ENCODE assay signal across 9 cellular contexts in genomic region chr20:50224553-50225255, GRCh38. TPM values are rescaled to one million over a fixed set of nuclear protein-coding genes. Genes with fewer than 3 reads are reported as not detected.
DNase-seq lines count a peak whose midpoint lies in the region; ATAC-seq and TF ChIP-seq lines count a peak whose summit lies in the region.
"Had no signal": no experiment of that assay in that cellular context is flagged by ENCODE, and none has a peak within 500 bp of the region (broad histone marks: within the 10 kb centered on the region; RNA-seq: fewer than 3 reads in every experiment).

No MANE protein-coding gene starts in this region.

- no peak overlapping the region for H3K9ac ChIP-seq in PC-3 (ENCODE audit: low read length)

- H3K79me2 ChIP-seq in PC-3 (ENCODE audit: low read length), result no peaks in the 10 kb centered on the region
- no peaks in the 10 kb centered on the region for H3K79me2 ChIP-seq in osteoblast (ENCODE audit: insufficient read depth, low read length)

- H3K27ac ChIP-seq in PC-3 (ENCODE audit: low read length) (no peak overlapping the region), osteoblast (ENCODE audit: low read depth, low read length) (peak overlapping the region; percentile 80)

- intact Hi-C loops in PC-3 (cut with micrococcal nuclease), result no loop called here

- TF ChIP-seq CTCF in AG09319 (IDR thresholded peaks at IDR 0.05; ENCODE audit: low read depth, low read length), result peak; percentile 35
- TF ChIP-seq CTCF in PC-3 (conservative IDR thresholded peaks at IDR 0.05; ENCODE audit: low read depth, low read length), result peak; percentile 34; the same call in 1 of the 2 replicates
- TF ChIP-seq CTCF in fibroblast of pulmonary artery (IDR thresholded peaks at IDR 0.05; ENCODE audit: low read length, missing control alignments), result peak; percentile 40
- TF ChIP-seq CTCF in osteoblast (IDR thresholded peaks at IDR 0.05; ENCODE audit: extremely low read depth, low read depth, low read length), result peak; percentile 25

- H2AFZ ChIP-seq in PC-3 (ENCODE audit: low read length) (no peak overlapping the region), osteoblast (ENCODE audit: low read length) (no peak overlapping the region)

- ATAC-seq in PC-3, result no peak
- ATAC-seq: activated T-cell treated with anti-CD3 and anti-CD28 coated beads, Interleukin-2, amount 50 U/mL, for 4 hours had no signal

- H3K4me3 ChIP-seq in PC-3 (ENCODE audit: low read length), result no peak overlapping the region
- no peak overlapping the region for H3K4me3 ChIP-seq in fibroblast of pulmonary artery (replicated peaks; ENCODE audit: low read depth, low read length)
- peak overlapping the region; percentile 6 for H3K4me3 ChIP-seq in osteoblast (ENCODE audit: insufficient read depth, low read length)

- H3K4me1 ChIP-seq in PC-3 (ENCODE audit: insufficient read depth, low read length), result peaks cover 38% of the 10 kb centered on the region
- H3K4me1 ChIP-seq in osteoblast (ENCODE audit: insufficient read depth, low read length), result peaks cover 40% of the 10 kb centered on the region

- no peaks in the 10 kb centered on the region for H3K9me2 ChIP-seq in PC-3 (replicated peaks; ENCODE audit: low read length)

- H3K4me2 ChIP-seq in PC-3 (ENCODE audit: low read length) (no peak overlapping the region), osteoblast (ENCODE audit: insufficient read depth, low read length) (peak overlapping the region; percentile 37)

- H3K9me3 ChIP-seq in PC-3 (ENCODE audit: low read length) (no peaks in the 10 kb centered on the region), osteoblast (ENCODE audit: low read depth, low read length) (peaks cover under 1% of the 10 kb centered on the region)

- DNase-seq in AG09319 (ENCODE audit: extremely low read depth, low read depth) (peak; percentile 96), PC-3 (no peak), fibroblast of pulmonary artery (ENCODE audit: low read depth) (peak; percentile 94), osteoblast (ENCODE audit: insufficient read length, low spot score, missing footprints) (peak; percentile 97), cerebellar cortex (ENCODE audit: low spot score) (no peak), DMS153 treated with DMSO at 0.1 percent for 48 hours (lab: John Stamatoyannopoulos, UW; ENCODE audit: unreplicated experiment) (no peak), NCI-H1105 (lab: John Stamatoyannopoulos, UW) (no peak)
- DNase-seq in NK-92 treated with Interleukin-12 subunit alpha and Interleukin-12 subunit beta, amount 100 ng/mL, for 24 hours (lab: John Stamatoyannopoulos, UW), result no peak
- DNase-seq: activated T-cell treated with anti-CD3 and anti-CD28 coated beads, Interleukin-2, amount 50 U/mL, for 4 hours had no signal

- no peaks in the 10 kb centered on the region for H3F3A ChIP-seq in PC-3 (ENCODE audit: low read length, unreplicated experiment)

- POLR2A ChIA-PET in PC-3 (lab: Charles Lee; ENCODE audit: unreplicated experiment), result no interaction called here

- H3K27me3 ChIP-seq in PC-3 (ENCODE audit: low read length), result no peaks in the 10 kb centered on the region
- H3K27me3 ChIP-seq in osteoblast (ENCODE audit: insufficient read depth, low read length), result no peaks in the 10 kb centered on the region

- no peaks in the 10 kb centered on the region for H4K20me1 ChIP-seq in PC-3 (ENCODE audit: low read length)
- H4K20me1 ChIP-seq in osteoblast (ENCODE audit: insufficient read depth, low read length), result no peaks in the 10 kb centered on the region

- CTCF ChIA-PET in PC-3 (lab: Charles Lee), result no interaction called here

- BruUV-seq in PC-3 (replicated peaks; lab: Mats Ljungman, UMichigan), result no TSS peak

- H3K36me3 ChIP-seq in PC-3 (ENCODE audit: low read depth, low read length) (no peaks in the 10 kb centered on the region), osteoblast (ENCODE audit: insufficient read depth, low read length) (no peaks in the 10 kb centered on the region)

RNA-seq across cellular contexts. Expression of gene CEBPB, which starts 34.1 kb away (rescaled TPM):
- total RNA-seq in PC-3 (2014; rRNA removed) (103 and 122 TPM in 2 replicates), osteoblast (75.7 and 79.3 TPM in 2 replicates)

Comparison
In these comparisons a context has a peak if more than half of its experiments do, and no peak if none do; other contexts are left out.
1. DNase-seq: peak in AG09319 (single experiment), fibroblast of pulmonary artery (single experiment) and osteoblast (single experiment); none in PC-3 (single experiment), cerebellar cortex (single experiment), DMS153 treated with DMSO at 0.1 percent for 48 hours (single experiment), NCI-H1105 (single experiment) and NK-92 treated with Interleukin-12 subunit alpha and Interleukin-12 subunit beta, amount 100 ng/mL, for 24 hours (single experiment).
2. Peak in every context shown above with its lines, with median percentiles within 50 percentile points of each other: CTCF ChIP-seq.